Comparison of ENCODE assay signal across 9 cellular contexts in genomic region chr6:151962246-151962846, GRCh38.
DNase-seq lines count a peak whose midpoint lies in the region; ATAC-seq and TF ChIP-seq lines count a peak whose summit lies in the region.
"Had no signal": no experiment of that assay in that cellular context is flagged by ENCODE, and none has a peak within 500 bp of the region (broad histone marks: within the 10 kb centered on the region; RNA-seq: fewer than 3 reads in every experiment).

No MANE protein-coding gene starts in this region.

- no peak for TF ChIP-seq POLR2A in lower leg skin (IDR thresholded peaks at IDR 0.05)
- no peak for TF ChIP-seq POLR2A in erythroblast (IDR thresholded peaks at IDR 0.05; ENCODE audit: low read length)

- 60 to 72% methylated on average over 5 of the region's 5 CpGs for WGBS in lower leg skin, 2 donors

- peaks cover 2% of the 10 kb centered on the region for H3K36me3 Mint-ChIP-seq in activated naive CD8-positive, alpha-beta T cell treated with anti-CD3 and anti-CD28 coated beads for 36 hours

- H3K4me3 ChIP-seq in kidney epithelial cell (ENCODE audit: low read depth, low read length) (no peak overlapping the region), lower leg skin (ENCODE audit: low read depth, poor library complexity, severe bottlenecking) (no peak overlapping the region)

- DNase-seq in CMK (ENCODE audit: low read depth) (peak; percentile 17), HuH-7 (ENCODE audit: low spot score) (peak; percentile 29), kidney epithelial cell (ENCODE audit: low read depth) (peak; percentile 42), putamen (ENCODE audit: low spot score) (no peak), lower leg skin (ENCODE audit: low spot score in 2 of 2) (no peak), erythroblast (lab: John Stamatoyannopoulos, UW) (no peak)
- peak; percentile 21 for DNase-seq in activated naive CD8-positive, alpha-beta T cell treated with anti-CD3 and anti-CD28 coated beads for 36 hours
- DNase-seq: NCI-H524 treated with DMSO at 0.1 percent for 48 hours had no signal

- peak overlapping the region; percentile 23 for H3K27ac Mint-ChIP-seq in activated naive CD8-positive, alpha-beta T cell treated with anti-CD3 and anti-CD28 coated beads for 36 hours

- H3K36me3 ChIP-seq in kidney epithelial cell (ENCODE audit: control insufficient read depth, insufficient read depth, low read length), result no peaks in the 10 kb centered on the region

- peaks cover 13% of the 10 kb centered on the region for H3K4me1 Mint-ChIP-seq in activated naive CD8-positive, alpha-beta T cell treated with anti-CD3 and anti-CD28 coated beads for 36 hours

- intact Hi-C loops in lower leg skin (cut with DNase I; ENCODE audit: low total_unique reads), result no loop called here

- H3K9me3 Mint-ChIP-seq in activated naive CD8-positive, alpha-beta T cell treated with anti-CD3 and anti-CD28 coated beads for 36 hours, result peaks cover 10% of the 10 kb centered on the region

- H3K4me3 Mint-ChIP-seq in activated naive CD8-positive, alpha-beta T cell treated with anti-CD3 and anti-CD28 coated beads for 36 hours, result no peak overlapping the region

- TF ChIP-seq CTCF in kidney epithelial cell (IDR thresholded peaks at IDR 0.05; ENCODE audit: insufficient read depth, low read length, poor library complexity, severe bottlenecking) (no peak), lower leg skin (IDR thresholded peaks at IDR 0.05) (no peak)

- peaks cover 46% of the 10 kb centered on the region for H3K27me3 Mint-ChIP-seq in activated naive CD8-positive, alpha-beta T cell treated with anti-CD3 and anti-CD28 coated beads for 36 hours

- ATAC-seq in HG03378 (IDR thresholded peaks at IDR 0.05; ENCODE audit: unreplicated experiment), result no peak

- H3K27me3 ChIP-seq in kidney epithelial cell (ENCODE audit: control insufficient read depth, insufficient read depth, low read length), result no peaks in the 10 kb centered on the region

Comparison
In these comparisons a context has a peak if more than half of its experiments do, and no peak if none do; other contexts are left out.
1. DNase-seq: peak in CMK (single experiment), HuH-7 (single experiment), activated naive CD8-positive, alpha-beta T cell treated with anti-CD3 and anti-CD28 coated beads for 36 hours (single experiment) and kidney epithelial cell (single experiment); none in putamen (single experiment), lower leg skin (0 of 2) and erythroblast (0 of 2).